9 cellular contexts compared by ENCODE assay signal in the genomic region with DNA sequence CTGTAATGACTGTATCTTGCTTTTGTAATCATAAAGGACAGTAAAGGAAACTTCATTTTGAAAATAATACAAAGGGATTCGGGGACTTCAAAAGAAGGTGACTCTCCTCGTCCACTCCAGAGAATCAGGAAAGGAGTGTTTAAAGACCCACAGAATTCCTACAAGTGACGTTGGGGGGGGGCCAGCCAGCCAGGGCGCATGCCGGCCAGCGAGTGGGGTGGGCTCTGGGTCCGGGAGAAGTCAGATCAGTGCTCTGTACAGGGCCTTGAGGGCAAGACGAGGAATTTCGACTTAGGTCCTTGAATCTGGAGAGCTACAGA. TPM values are rescaled to one million over a fixed set of nuclear protein-coding genes. Genes with fewer than 3 reads are reported as not detected.
A peak's percentile ranks its signal among the peaks of the same experiment; 100 is the strongest.
DNase-seq lines count a peak whose midpoint lies in the region; ATAC-seq and TF ChIP-seq lines count a peak whose summit lies in the region.
"Had no signal": no experiment of that assay in that cellular context is flagged by ENCODE, and none has a peak within 500 bp of the region (broad histone marks: within the 10 kb centered on the region; RNA-seq: fewer than 3 reads in every experiment).

No MANE protein-coding gene starts in this region.

- H3K27ac ChIP-seq in heart left ventricle, result peak overlapping the region; percentile 71 to 99 (median 94)
- H3K27ac ChIP-seq in colonic mucosa, result peak overlapping the region; percentile 92
- H3K27ac ChIP-seq in naive thymus-derived CD4-positive, alpha-beta T cell (ENCODE audit: low read depth, low read length), result no peak overlapping the region
- H3K27ac ChIP-seq in upper lobe of right lung, result peak overlapping the region; percentile 92

- H3K4me3 ChIP-seq in heart left ventricle, result peak overlapping the region in 10 of 12 donors; percentile 51 to 98 (median 85)
- peak overlapping the region; percentile 69 for H3K4me3 ChIP-seq in colonic mucosa
- no peak overlapping the region for H3K4me3 ChIP-seq in naive thymus-derived CD4-positive, alpha-beta T cell (ENCODE audit: low read length)
- peak overlapping the region; percentile 84 for H3K4me3 ChIP-seq in upper lobe of right lung

- CTCF ChIA-PET in naive thymus-derived CD4-positive, alpha-beta T cell (lab: Charles Lee), result interaction anchor here (0.6 to 1.0 kb wide), 2 partner anchors 136 to 141 kb away, joined by 3 to 4 read pairs; no protein-coding TSS in a partner anchor

- TF ChIP-seq CTCF in heart left ventricle (IDR thresholded peaks at IDR 0.05), result no peak
- no peak for TF ChIP-seq CTCF in colonic mucosa (IDR thresholded peaks at IDR 0.05)
- TF ChIP-seq CTCF in upper lobe of right lung (IDR thresholded peaks at IDR 0.05), result no peak

- H3K9me3 ChIP-seq in heart left ventricle, result no peaks in the 10 kb centered on the region
- H3K9me3 ChIP-seq in colonic mucosa, result no peaks in the 10 kb centered on the region
- H3K9me3 ChIP-seq in naive thymus-derived CD4-positive, alpha-beta T cell (ENCODE audit: control insufficient read depth in 2 of 3, low read length in 3 of 3), result no peaks in the 10 kb centered on the region
- no peaks in the 10 kb centered on the region for H3K9me3 ChIP-seq in upper lobe of right lung

- no peak for DNase-seq in heart left ventricle
- no peak for DNase-seq in left cardiac atrium
- no peak for DNase-seq in colonic mucosa
- DNase-seq in naive thymus-derived CD4-positive, alpha-beta T cell, result no peak
- no peak for DNase-seq in upper lobe of right lung
- no peak for DNase-seq in SIG-M5 treated with dmso at 0.1 percent for 504 hours (lab: John Stamatoyannopoulos, UW; ENCODE audit: unreplicated experiment)
- no peak for DNase-seq in OCI-M1 (lab: John Stamatoyannopoulos, UW)
- no peak for DNase-seq in stimulated activated CD4-positive, alpha-beta T cell treated with anti-CD3 and anti-CD28 coated beads, Interleukin-12 subunit alpha, Interleukin-12 subunit beta, amount 100 ng/mL, for 4 hours
- DNase-seq: NCI-H187 treated with DMSO at 0.1 percent for 48 hours had no signal

- H3K9me3 Mint-ChIP-seq in naive thymus-derived CD4-positive, alpha-beta T cell, result no peaks in the 10 kb centered on the region

- ATAC-seq in heart left ventricle (peak in 1 of 4 donors; percentile 4), left cardiac atrium (no peak), upper lobe of right lung (no peak)
- ATAC-seq in naive thymus-derived CD4-positive, alpha-beta T cell, result no peak

- H3K27me3 Mint-ChIP-seq in naive thymus-derived CD4-positive, alpha-beta T cell, result peaks cover 17 to 46% (median 25%) of the 10 kb centered on the region in 5 donors

- no peak for TF ChIP-seq POLR2A in heart left ventricle (IDR thresholded peaks at IDR 0.05)

- POLR2A ChIA-PET in naive thymus-derived CD4-positive, alpha-beta T cell (lab: Charles Lee), result no interaction called here

- intact Hi-C loops in heart left ventricle (cut with DNase I), result loop anchor here in 8 of 10 donors (2.0 to 10.0 kb wide), 8 partner anchors 30 to 214 kb away; no protein-coding TSS in a partner anchor
- intact Hi-C loops in left cardiac atrium (cut with DNase I), result loop anchor here (2.0 to 5.0 kb wide), 3 partner anchors 80 to 137 kb away; no protein-coding TSS in a partner anchor
- intact Hi-C loops in colonic mucosa (cut with DNase I), result no loop called here
- intact Hi-C loops in naive thymus-derived CD4-positive, alpha-beta T cell (cut with micrococcal nuclease), result loop anchor here in 1 of 2 donors (5.0 kb wide), 2 partner anchors 33 to 137 kb away; no protein-coding TSS in a partner anchor
- intact Hi-C loops in upper lobe of right lung (cut with DNase I), result loop anchor here (5.0 kb wide), 1 partner anchor 83 kb away; no protein-coding TSS in a partner anchor

- H3K9ac ChIP-seq in colonic mucosa (ENCODE audit: low read depth in 2 of 2, low read length in 2 of 2), result peak overlapping the region; percentile 32 to 95

- H3K4me1 ChIP-seq in heart left ventricle, result peaks cover 0 to 65% (median 29%) of the 10 kb centered on the region in 12 donors
- peaks cover 14% of the 10 kb centered on the region for H3K4me1 ChIP-seq in colonic mucosa
- H3K4me1 ChIP-seq in naive thymus-derived CD4-positive, alpha-beta T cell (ENCODE audit: control insufficient read depth in 2 of 2, insufficient read depth in 2 of 2, low read length in 2 of 2), result peaks cover 0 to 9% of the 10 kb centered on the region in 2 donors
- H3K4me1 ChIP-seq in upper lobe of right lung, result peaks cover 47% of the 10 kb centered on the region

- H3K36me3 ChIP-seq in heart left ventricle, result peaks cover 0 to 3% (median 0%) of the 10 kb centered on the region in 9 donors
- H3K36me3 ChIP-seq in colonic mucosa, result no peaks in the 10 kb centered on the region
- H3K36me3 ChIP-seq in naive thymus-derived CD4-positive, alpha-beta T cell (ENCODE audit: control insufficient read depth in 2 of 3, insufficient read depth in 3 of 3, low read length in 3 of 3), result no peaks in the 10 kb centered on the region
- H3K36me3 ChIP-seq in upper lobe of right lung, result no peaks in the 10 kb centered on the region

- 59 to 67% (median 63%) methylated on average over 9 of the region's 9 CpGs for WGBS in heart left ventricle, 4 donors

- H3K27me3 ChIP-seq in heart left ventricle (peaks cover 0 to 20% (median 0%) of the 10 kb centered on the region in 9 donors), colonic mucosa (no peaks in the 10 kb centered on the region), upper lobe of right lung (no peaks in the 10 kb centered on the region)
- peaks cover 0 to 3% of the 10 kb centered on the region in 2 donors for H3K27me3 ChIP-seq in naive thymus-derived CD4-positive, alpha-beta T cell (ENCODE audit: control insufficient read depth in 2 of 2, insufficient read depth in 2 of 2, low read length in 2 of 2)

- H3K36me3 Mint-ChIP-seq in naive thymus-derived CD4-positive, alpha-beta T cell, result peaks cover 0 to 2% (median 0%) of the 10 kb centered on the region in 5 donors

- peaks cover 7 to 29% (median 21%) of the 10 kb centered on the region in 7 donors for H3K4me1 Mint-ChIP-seq in naive thymus-derived CD4-positive, alpha-beta T cell

- H3K27ac Mint-ChIP-seq in naive thymus-derived CD4-positive, alpha-beta T cell, result peak overlapping the region in 1 of 9 donors; percentile 55

- H3K4me3 Mint-ChIP-seq in naive thymus-derived CD4-positive, alpha-beta T cell, result peak overlapping the region; percentile 53 to 80 (median 67)

RNA-seq across cellular contexts. Expression of a gene that starts 1.0 kb away (rescaled TPM):
- total RNA-seq in heart left ventricle, result 10 to 100 TPM; 29.9 to 96.1 (median 54.7) TPM
- 10 to 100 TPM; 63.2 to 87.4 TPM for polyA plus RNA-seq in heart left ventricle
- 100 to 1,000 TPM in 1 of 2 donors, 10 to 100 TPM in 1; 55.1 to 167 TPM for total RNA-seq in left cardiac atrium
- total RNA-seq in colonic mucosa, result 100 to 1,000 TPM; 589 to 665 TPM
- total RNA-seq in naive thymus-derived CD4-positive, alpha-beta T cell, result 10 to 100 TPM in 1 of 5 experiments, 1 to 10 TPM in 4; 3.8 to 19.3 (median 7.5) TPM
- 10 to 100 TPM; 12.0 to 15.5 TPM for polyA plus RNA-seq in naive thymus-derived CD4-positive, alpha-beta T cell
- 445 TPM for total RNA-seq in upper lobe of right lung
